10 cellular contexts compared by ENCODE assay signal in genomic region chr6:110816677-110817076, GRCh38. TPM values are rescaled to one million over a fixed set of nuclear protein-coding genes. Genes with fewer than 3 reads are reported as not detected.
DNase-seq lines count a peak whose midpoint lies in the region; ATAC-seq and TF ChIP-seq lines count a peak whose summit lies in the region.
"Had no signal": no experiment of that assay in that cellular context is flagged by ENCODE, and none has a peak within 500 bp of the region (broad histone marks: within the 10 kb centered on the region; RNA-seq: fewer than 3 reads in every experiment).

No MANE protein-coding gene starts in this region.

- H3K4me3 Mint-ChIP-seq in activated naive CD4-positive, alpha-beta T cell treated with anti-CD3 and anti-CD28 coated beads for 36 hours: peak overlapping the region; percentile 100
- peak overlapping the region; percentile 97 for H3K4me3 Mint-ChIP-seq in endodermal cell

- H3K27ac ChIP-seq in Panc1 (ENCODE audit: low read length) (peak overlapping the region; percentile 98), endodermal cell (ENCODE audit: low read depth, low read length) (no peak overlapping the region), thymus (ENCODE audit: low read depth) (no peak overlapping the region)

- H3K27me3 ChIP-seq in Panc1 (ENCODE audit: control insufficient read depth, insufficient read depth, low read length) (no peaks in the 10 kb centered on the region), endodermal cell (ENCODE audit: control insufficient read depth, insufficient read depth, low read length, poor library complexity, severe bottlenecking) (no peaks in the 10 kb centered on the region), thymus (ENCODE audit: control insufficient read depth, insufficient read depth) (no peaks in the 10 kb centered on the region)

- TF ChIP-seq CTCF in Panc1 (IDR thresholded peaks at IDR 0.05): no peak
- TF ChIP-seq CTCF in endodermal cell (conservative IDR thresholded peaks at IDR 0.05): no peak

- H3K27me3 Mint-ChIP-seq in activated naive CD4-positive, alpha-beta T cell treated with anti-CD3 and anti-CD28 coated beads for 36 hours (ENCODE audit: low read depth): no peaks in the 10 kb centered on the region
- H3K27me3 Mint-ChIP-seq in endodermal cell (ENCODE audit: insufficient read depth): no peaks in the 10 kb centered on the region

- peaks cover 22% of the 10 kb centered on the region for H3K4me1 Mint-ChIP-seq in activated naive CD4-positive, alpha-beta T cell treated with anti-CD3 and anti-CD28 coated beads for 36 hours (ENCODE audit: low read depth)
- peaks cover 15% of the 10 kb centered on the region for H3K4me1 Mint-ChIP-seq in endodermal cell

- no peaks in the 10 kb centered on the region for H3K9me3 Mint-ChIP-seq in activated naive CD4-positive, alpha-beta T cell treated with anti-CD3 and anti-CD28 coated beads for 36 hours
- H3K9me3 Mint-ChIP-seq in endodermal cell: no peaks in the 10 kb centered on the region

- H3K36me3 Mint-ChIP-seq in activated naive CD4-positive, alpha-beta T cell treated with anti-CD3 and anti-CD28 coated beads for 36 hours (ENCODE audit: low read depth): no peaks in the 10 kb centered on the region
- no peaks in the 10 kb centered on the region for H3K36me3 Mint-ChIP-seq in endodermal cell (ENCODE audit: low read depth)

- peak; percentile 28 for DNase-seq in activated naive CD4-positive, alpha-beta T cell treated with anti-CD3 and anti-CD28 coated beads for 36 hours
- DNase-seq in activated naive CD4-positive, alpha-beta T cell (lab: John Stamatoyannopoulos, UW): no peak
- DNase-seq in Panc1 (ENCODE audit: low read depth, low spot score) (no peak), endodermal cell (no peak), HuH-7 (ENCODE audit: low spot score) (no peak), NCI-H1694 treated with DMSO at 0.1 percent for 48 hours (lab: John Stamatoyannopoulos, UW) (no peak)
- DNase-seq: GOT3, NCI-H1105 had no signal

- no peak overlapping the region for H3K9ac ChIP-seq in endodermal cell (ENCODE audit: extremely low read depth, low read length, poor library complexity, severe bottlenecking)

- ATAC-seq in Panc1 (no peak), GM18861 (IDR thresholded peaks at IDR 0.05; ENCODE audit: unreplicated experiment) (no peak)

- no peaks in the 10 kb centered on the region for H3K9me3 ChIP-seq in Panc1 (ENCODE audit: control insufficient read depth, insufficient read depth, low read depth, low read length)
- H3K9me3 ChIP-seq in endodermal cell (ENCODE audit: control insufficient read depth, low read length): no peaks in the 10 kb centered on the region
- no peaks in the 10 kb centered on the region for H3K9me3 ChIP-seq in thymus (ENCODE audit: control insufficient read depth)

- no TSS peak for BruUV-seq in Panc1 (replicated peaks; lab: Mats Ljungman, UMichigan)

- POLR2A ChIA-PET in Panc1 (lab: Charles Lee): interaction anchor here (0.6 to 4.0 kb wide), 3 partner anchors 9 to 58 kb away, joined by 4 to 98 read pairs (median 17); partner anchors contain the start of gene AMD1

- H3K4me1 ChIP-seq in Panc1 (ENCODE audit: control insufficient read depth, insufficient read depth, low read length) (peaks cover 19% of the 10 kb centered on the region), endodermal cell (ENCODE audit: control insufficient read depth, insufficient read depth, low read length) (no peaks in the 10 kb centered on the region), thymus (ENCODE audit: control insufficient read depth, insufficient read depth, low read length) (peaks cover 11% of the 10 kb centered on the region)

- intact Hi-C loops in activated naive CD4-positive, alpha-beta T cell treated with anti-CD3 and anti-CD28 coated beads for 36 hours (cut with micrococcal nuclease): loop anchor here (5.0 kb wide), 2 partner anchors 1056 to 1719 kb away; partner anchors contain the start of genes CEP57L1 and FYN
- intact Hi-C loops in Panc1 (cut with micrococcal nuclease; ENCODE audit: unreplicated experiment): loop anchor here (5.0 kb wide), 1 partner anchor 136 kb away; no protein-coding TSS in a partner anchor

- H3K4me3 ChIP-seq in Panc1 (ENCODE audit: low read depth in 2 of 2, low read length in 2 of 2): peak overlapping the region in 1 of 2 experiments; percentile 79; a peak in 3 of 4 replicates
- peak overlapping the region; percentile 91 for H3K4me3 ChIP-seq in endodermal cell (ENCODE audit: low read length)
- H3K4me3 ChIP-seq in thymus (ENCODE audit: low read length): peak overlapping the region; percentile 13

- WGBS in endodermal cell (ENCODE audit: insufficient coverage in 1 of 2, insufficient read length in 1 of 2), 2 experiments: 85 to 90% methylated on average over 4 of the region's 4 CpGs
- WGBS in thymus: 37% methylated on average over 4 of the region's 4 CpGs

- in situ Hi-C loops in Panc1 (cut with HindIII; ENCODE audit: low pct_unique_long_range_greater_than_20kb, low sequenced_read_pairs): no loop called here

- H3K27ac Mint-ChIP-seq in activated naive CD4-positive, alpha-beta T cell treated with anti-CD3 and anti-CD28 coated beads for 36 hours: peak overlapping the region; percentile 95
- peak overlapping the region; percentile 100 for H3K27ac Mint-ChIP-seq in endodermal cell

- CTCF ChIA-PET in activated naive CD4-positive, alpha-beta T cell treated with anti-CD3 and anti-CD28 coated beads for 36 hours (lab: Charles Lee): interaction anchor here (2.4 to 3.9 kb wide), 2 partner anchors 60 to 62 kb away, joined by 13 to 14 read pairs; no protein-coding TSS in a partner anchor
- CTCF ChIA-PET in Panc1 (lab: Charles Lee): no interaction called here

- H3K36me3 ChIP-seq in Panc1 (ENCODE audit: control insufficient read depth, insufficient read depth, low read length) (no peaks in the 10 kb centered on the region), endodermal cell (ENCODE audit: control insufficient read depth, insufficient read depth, low read length) (no peaks in the 10 kb centered on the region), thymus (ENCODE audit: control insufficient read depth, insufficient read depth) (no peaks in the 10 kb centered on the region)

RNA-seq across cellular contexts. Expression of gene CDK19, which starts 1.4 kb away (rescaled TPM):
- 10 to 100 TPM; 11.0 to 11.7 TPM for total RNA-seq in activated naive CD4-positive, alpha-beta T cell treated with anti-CD3 and anti-CD28 coated beads for 36 hours
- total RNA-seq in Panc1 (2021; ENCODE audit: unreplicated experiment): 48.4 TPM
- 22.3 TPM for polyA plus RNA-seq in Panc1 (2012; ENCODE audit: insufficient read length)
- total RNA-seq in endodermal cell: 10 to 100 TPM; 16.8 to 20.8 TPM
- 24.6 TPM for polyA plus RNA-seq in endodermal cell (2013, experiment 1 of 2)
- 25.8 TPM for polyA plus RNA-seq in endodermal cell (2013, experiment 2 of 2)
- 15.4 TPM for polyA plus RNA-seq in thymus

RNA-seq across cellular contexts. Expression of gene AMD1, which starts 57.9 kb away (rescaled TPM):
- 10 to 100 TPM; 72.6 to 75.3 TPM for total RNA-seq in activated naive CD4-positive, alpha-beta T cell treated with anti-CD3 and anti-CD28 coated beads for 36 hours
- 81.7 TPM for total RNA-seq in Panc1 (2021; ENCODE audit: unreplicated experiment)
- 31.5 TPM for polyA plus RNA-seq in Panc1 (2012; ENCODE audit: insufficient read length)
- total RNA-seq in endodermal cell: 10 to 100 TPM; 71.8 to 87.0 TPM
- polyA plus RNA-seq in endodermal cell (2013, experiment 1 of 2): 63.2 TPM
- 58.0 TPM for polyA plus RNA-seq in endodermal cell (2013, experiment 2 of 2)
- polyA plus RNA-seq in thymus: 51.9 TPM
